ENCODE assay signal across 18 cellular contexts in the genomic region with DNA sequence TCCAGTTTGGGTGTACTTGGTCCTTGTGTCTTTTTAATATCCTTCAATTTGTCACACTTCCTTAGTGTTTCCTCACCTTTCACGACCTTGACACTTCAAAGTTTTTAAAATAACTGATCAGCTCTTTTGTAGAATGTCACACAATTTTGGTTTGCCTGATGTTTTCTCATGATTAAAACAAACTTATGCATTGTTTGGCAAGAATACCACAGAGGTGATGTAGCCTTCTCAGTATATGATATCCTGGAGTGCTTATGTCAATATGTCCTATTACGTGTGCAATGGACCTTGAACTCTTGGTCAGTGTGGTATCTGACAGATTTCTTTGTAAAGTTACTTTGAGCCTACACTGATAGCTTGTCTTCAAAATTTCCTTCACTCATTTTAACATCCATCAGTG.
DNase-seq lines count a peak whose midpoint lies in the region; ATAC-seq, FAIRE-seq and TF ChIP-seq lines count a peak whose summit lies in the region.
"Had no signal": no experiment of that assay in that cellular context is flagged by ENCODE, and none has a peak within 500 bp of the region (broad histone marks: within the 10 kb centered on the region; RNA-seq: fewer than 3 reads in every experiment).

No MANE protein-coding gene starts in this region.

- FAIRE-seq in GM12892 (lab: Jason Lieb, UNC), result no peak
- FAIRE-seq: G401.6, K562 had no signal

- H3K27me3 Mint-ChIP-seq in Calu3 (ENCODE audit: unreplicated experiment) (no peaks in the 10 kb centered on the region), progenitor cell of endocrine pancreas (no peaks in the 10 kb centered on the region)

- H3K4me3 Mint-ChIP-seq in Calu3 (ENCODE audit: low read depth, unreplicated experiment) (no peak overlapping the region), progenitor cell of endocrine pancreas (ENCODE audit: low read depth) (no peak overlapping the region)

- no TSS peak for BruUV-seq in Calu3 (replicated peaks; lab: Mats Ljungman, UMichigan)

- no peak for ATAC-seq in stimulated activated naive CD8-positive, alpha-beta T cell treated with anti-CD3 and anti-CD28 coated beads, Interleukin-15, Interleukin-2, amounts not matched to agents 100 U/mL and 50 U/mL, for 24 hours
- ATAC-seq: K562 had no signal

- H3K4me1 ChIP-seq in HUES48 (ENCODE audit: control insufficient read depth, insufficient read depth, low read length), result no peaks in the 10 kb centered on the region

- no peak overlapping the region for H3K9ac ChIP-seq in HUES48 (ENCODE audit: low read depth, low read length)
- H3K9ac ChIP-seq: BLaER1 treated with 17β-estradiol and CSF1 and Interleukin-3, amounts not matched to agents 10 nM and 100 nM had no signal

- no peaks in the 10 kb centered on the region for H3K9me3 ChIP-seq in HUES48 (ENCODE audit: control insufficient read depth, insufficient read depth, low read length)
- H3K9me3 ChIP-seq: BLaER1 treated with 17β-estradiol and CSF1 and Interleukin-3, amounts not matched to agents 10 nM and 100 nM had no signal

- no peaks in the 10 kb centered on the region for H3K36me3 Mint-ChIP-seq in Calu3 (ENCODE audit: insufficient read depth, unreplicated experiment)
- no peaks in the 10 kb centered on the region for H3K36me3 Mint-ChIP-seq in progenitor cell of endocrine pancreas (ENCODE audit: insufficient read depth)

- H3K36me3 ChIP-seq in HUES48 (ENCODE audit: control insufficient read depth, insufficient read depth, low read length), result no peaks in the 10 kb centered on the region
- H3K36me3 ChIP-seq: BLaER1 treated with 17β-estradiol and CSF1 and Interleukin-3, amounts not matched to agents 10 nM and 100 nM had no signal

- no peak overlapping the region for H3K4me3 ChIP-seq in HUES48 (ENCODE audit: low read depth, low read length)
- H3K4me3 ChIP-seq: BLaER1 treated with 17β-estradiol and CSF1 and Interleukin-3, amounts not matched to agents 10 nM and 100 nM; K562 had no signal

- H3K4me1 Mint-ChIP-seq in Calu3 (ENCODE audit: low read depth, unreplicated experiment) (peaks cover 32% of the 10 kb centered on the region), progenitor cell of endocrine pancreas (ENCODE audit: low read depth) (peaks cover 17% of the 10 kb centered on the region)

- H3K9me3 Mint-ChIP-seq in Calu3 (ENCODE audit: low read depth, unreplicated experiment) (no peaks in the 10 kb centered on the region), progenitor cell of endocrine pancreas (ENCODE audit: low read depth) (peaks cover 3% of the 10 kb centered on the region)

- DNase-seq in Calu3, result peak; percentile 35
- peak; percentile 3 for DNase-seq in kidney glomerular epithelial cell (lab: John Stamatoyannopoulos, UW)
- DNase-seq in progenitor cell of endocrine pancreas (ENCODE audit: low spot score, unreplicated experiment), result no peak
- no peak for DNase-seq in GM12892 (ENCODE audit: insufficient read length)
- DNase-seq in stimulated activated naive CD8-positive, alpha-beta T cell treated with anti-CD3 and anti-CD28 coated beads, Interleukin-15, Interleukin-2, amounts not matched to agents 100 U/mL and 50 U/mL, for 24 hours, result no peak
- no peak for DNase-seq in GM19238 (ENCODE audit: insufficient read length, low spot score)
- DNase-seq: DMS79, H7, NCI-H1048, NCI-H1694, NCI-H2107, NCI-H82, SHP77 treated with DMSO at 0.1 percent for 48 hours, T-helper 2 cell had no signal

- TF ChIP-seq CTCF in Calu3 (IDR thresholded peaks at IDR 0.05; ENCODE audit: unreplicated experiment), result no peak
- TF ChIP-seq CTCF in progenitor cell of endocrine pancreas (IDR thresholded peaks at IDR 0.05; ENCODE audit: unreplicated experiment), result no peak

- CTCF ChIA-PET in Calu3 (lab: Charles Lee), result interaction anchor here (0.6 kb wide), 1 partner anchor 1037 kb away, joined by 3 read pairs; no protein-coding TSS in a partner anchor

- H3K27ac ChIP-seq in HUES48 (ENCODE audit: low read depth, low read length), result peak overlapping the region; percentile 42
- H3K27ac ChIP-seq: BLaER1 treated with 17β-estradiol and CSF1 and Interleukin-3, amounts not matched to agents 10 nM and 100 nM had no signal

- intact Hi-C loops in Calu3 (cut with micrococcal nuclease; ENCODE audit: unreplicated experiment), result no loop called here

- peak overlapping the region; percentile 63 for H3K27ac Mint-ChIP-seq in Calu3 (ENCODE audit: unreplicated experiment)
- peak overlapping the region; percentile 88 for H3K27ac Mint-ChIP-seq in progenitor cell of endocrine pancreas

- TF ChIP-seq POLR2A in GM12892 (IDR thresholded peaks at IDR 0.05; ENCODE audit: low read depth, low read length), result no peak

- H3K27me3 ChIP-seq in HUES48 (ENCODE audit: control insufficient read depth, insufficient read depth, low read length), result no peaks in the 10 kb centered on the region
- H3K27me3 ChIP-seq: BLaER1 treated with 17β-estradiol and CSF1 and Interleukin-3, amounts not matched to agents 10 nM and 100 nM had no signal

Comparison
In these comparisons a context has a peak if more than half of its experiments do, and no peak if none do; other contexts are left out.
1. DNase-seq: peak in Calu3 (single experiment) and kidney glomerular epithelial cell (single experiment); none in progenitor cell of endocrine pancreas (single experiment), GM12892 (single experiment), stimulated activated naive CD8-positive, alpha-beta T cell treated with anti-CD3 and anti-CD28 coated beads, Interleukin-15, Interleukin-2, amounts not matched to agents 100 U/mL and 50 U/mL, for 24 hours (single experiment) and GM19238 (single experiment).